In the genomic region with DNA sequence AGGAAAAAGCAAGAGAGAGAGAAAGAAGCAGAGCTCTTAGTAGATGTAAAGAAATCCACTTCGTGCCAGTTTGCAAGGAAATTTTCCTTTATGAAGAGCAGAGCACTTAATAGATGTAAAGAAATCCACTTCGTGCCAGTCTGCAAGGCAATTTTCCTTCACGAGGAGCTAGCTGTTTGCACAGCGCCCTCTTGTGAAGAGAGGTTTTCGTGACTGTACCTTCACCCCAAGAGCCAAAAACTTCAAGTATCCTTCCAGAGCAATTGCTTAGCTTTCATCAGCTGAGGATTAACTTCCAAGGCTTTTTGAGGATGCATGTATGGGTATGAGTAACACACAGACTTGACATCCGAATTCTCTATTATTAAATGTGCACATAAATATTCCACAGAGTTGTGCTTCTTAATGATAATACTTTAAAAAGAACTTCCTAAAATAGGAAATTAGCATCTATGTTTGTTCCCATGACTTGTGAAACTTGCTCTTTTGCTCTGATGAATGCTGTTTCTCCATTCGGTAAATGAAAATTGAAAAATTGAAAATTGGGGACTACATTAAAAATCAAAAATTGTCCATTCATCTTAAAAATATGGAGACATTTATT, we compare ENCODE assay signal across 9 cellular contexts.
DNase-seq lines count a peak whose midpoint lies in the region; ATAC-seq and TF ChIP-seq lines count a peak whose summit lies in the region.
"Had no signal": no experiment of that assay in that cellular context is flagged by ENCODE, and none has a peak within 500 bp of the region (broad histone marks: within the 10 kb centered on the region; RNA-seq: fewer than 3 reads in every experiment).

No MANE protein-coding gene starts in this region.

- no peaks in the 10 kb centered on the region for H3K23me2 ChIP-seq in H9 (ENCODE audit: insufficient read length, low read depth, low read length, poor library complexity, severe bottlenecking)

- no peak overlapping the region for H3K23ac ChIP-seq in H9 (ENCODE audit: insufficient read length, low read depth, low read length)

- H3K36me3 Mint-ChIP-seq in H9 (ENCODE audit: insufficient read depth in 1 of 3, low read depth in 3 of 3): 0 out of 7 replicates have a peak, but pooled peaks cover 0 to 1% (median 0%) of the 10 kb centered on the region in 3 experiments

- no peak overlapping the region for H4K5ac ChIP-seq in H9 (ENCODE audit: insufficient read length, low read depth, low read length)

- H2BK15ac ChIP-seq in H9 (ENCODE audit: low read depth, low read length): no peak overlapping the region

- no peak overlapping the region for H3K27ac Mint-ChIP-seq in H9

- TF ChIP-seq POLR2A in vagina (IDR thresholded peaks at IDR 0.05): no peak

- H4K91ac ChIP-seq in H9 (ENCODE audit: insufficient read length, low read depth, low read length): no peak overlapping the region

- H4K20me1 ChIP-seq in H9 (ENCODE audit: control insufficient read depth, insufficient read depth, insufficient read length): no peaks in the 10 kb centered on the region

- H3K27me3 Mint-ChIP-seq in H9 (ENCODE audit: low read depth): peaks cover 2% of the 10 kb centered on the region; the same call in 1 of the 2 replicates

- H3K18ac ChIP-seq in H9 (ENCODE audit: insufficient read length, low read depth, low read length): no peak overlapping the region

- H3K27me3 ChIP-seq in H9 (ENCODE audit: insufficient read depth, low read length) (no peaks in the 10 kb centered on the region; the same call in 1 of the 2 replicates), vagina (no peaks in the 10 kb centered on the region)
- H3K27me3 ChIP-seq: suprapubic skin had no signal

- TF ChIP-seq CTCF in H9 (conservative IDR thresholded peaks at IDR 0.05) (peak; percentile 85), fibroblast of the aortic adventitia (IDR thresholded peaks at IDR 0.05; ENCODE audit: insufficient read depth, low read length) (peak; percentile 79), vagina (IDR thresholded peaks at IDR 0.05) (peak; percentile 21 to 80 (median 59))

- no peak overlapping the region for H3K4me2 ChIP-seq in H9 (ENCODE audit: insufficient read depth, insufficient read length, low read length)

- H3K79me2 ChIP-seq in H9 (ENCODE audit: insufficient read depth, low read length): no peaks in the 10 kb centered on the region

- DNase-seq in DMS 273 (lab: John Stamatoyannopoulos, UW; ENCODE audit: unreplicated experiment) (peak; percentile 90), H9 (peak; percentile 56), NCI-H748 treated with DMSO at 0.1 percent for 48 hours (lab: John Stamatoyannopoulos, UW) (peak; percentile 26), activated T-cell treated with anti-CD3 and anti-CD28 coated beads for 1 hour (ENCODE audit: low read depth) (peak; percentile 24), fibroblast of the aortic adventitia (ENCODE audit: low read depth) (peak; percentile 77), non-pigmented ciliary epithelial cell (ENCODE audit: low read depth) (peak; percentile 45), vagina (ENCODE audit: extremely low spot score in 2 of 2) (no peak)

- H3K27ac ChIP-seq in H9 (ENCODE audit: insufficient read length, low read depth, low read length): no peak overlapping the region
- no peak overlapping the region for H3K27ac ChIP-seq in vagina
- H3K27ac ChIP-seq: suprapubic skin had no signal

- no peak overlapping the region for H2BK12ac ChIP-seq in H9 (ENCODE audit: insufficient read length, low read depth, low read length)

- no peak for ATAC-seq in GM18511 (IDR thresholded peaks at IDR 0.05; ENCODE audit: unreplicated experiment)

- no CpG with 5 or more reads among the region's 7 CpGs for WGBS in H9 (ENCODE audit: extremely low coverage, insufficient read length, low lambda C conversion rate)

- no peak overlapping the region for H2BK20ac ChIP-seq in H9 (ENCODE audit: low read depth, low read length, poor library complexity, severe bottlenecking)

- H3K4me1 ChIP-seq in H9 (ENCODE audit: insufficient read depth, low read length) (no peaks in the 10 kb centered on the region; the same call in 1 of the 2 replicates), vagina (no peaks in the 10 kb centered on the region)
- H3K4me1 ChIP-seq: suprapubic skin had no signal

- no peak overlapping the region for H3K14ac ChIP-seq in H9 (ENCODE audit: insufficient read depth, low read length)

- H3K56ac ChIP-seq in H9 (ENCODE audit: insufficient read length, low read depth, low read length): no peak overlapping the region

- no peaks in the 10 kb centered on the region for H3K36me3 ChIP-seq in vagina
- H3K36me3 ChIP-seq: suprapubic skin had no signal

- H2AFZ ChIP-seq in H9 (ENCODE audit: low read length): no peak overlapping the region

- intact Hi-C loops in vagina (cut with DNase I): loop anchor here (5.0 kb wide), 1 partner anchor 181 kb away; no protein-coding TSS in a partner anchor

- no peak overlapping the region for H2BK120ac ChIP-seq in H9 (ENCODE audit: low read depth, low read length, poor library complexity, severe bottlenecking)

- no peak overlapping the region for H3K9ac ChIP-seq in H9 (ENCODE audit: extremely low read depth, insufficient read length, low read length)

- no peaks in the 10 kb centered on the region; a peak in 1 of 5 replicates for H3K9me3 Mint-ChIP-seq in H9

- no peak overlapping the region for H3K4me3 Mint-ChIP-seq in H9

- no peak overlapping the region for H3T11ph ChIP-seq in H9 (ENCODE audit: low read length)

- no peak overlapping the region for H4K8ac ChIP-seq in H9 (replicated peaks; ENCODE audit: insufficient read length, low read depth, low read length)

- H2AK5ac ChIP-seq in H9 (ENCODE audit: insufficient read length, low read length): no peak overlapping the region

- H3K9me3 ChIP-seq in H9 (ENCODE audit: control insufficient read depth, low read depth, low read length) (no peaks in the 10 kb centered on the region), vagina (no peaks in the 10 kb centered on the region)
- H3K9me3 ChIP-seq: suprapubic skin had no signal

- peaks cover 3 to 7% of the 10 kb centered on the region in 2 experiments for H3K4me1 Mint-ChIP-seq in H9

- no peak overlapping the region for H2BK5ac ChIP-seq in H9 (ENCODE audit: insufficient read length, low read length)

- no peak overlapping the region for H3K4ac ChIP-seq in H9 (ENCODE audit: low read depth, low read length)

- H3K79me1 ChIP-seq in H9 (ENCODE audit: insufficient read depth, low read depth, low read length, poor library complexity, severe bottlenecking): no peaks in the 10 kb centered on the region

- H3K4me3 ChIP-seq in fibroblast of the aortic adventitia (ENCODE audit: low read depth, low read length) (no peak overlapping the region), vagina (no peak overlapping the region)
- H3K4me3 ChIP-seq: suprapubic skin had no signal

Comparison
In these comparisons a context has a peak if more than half of its experiments do, and no peak if none do; other contexts are left out.
1. DNase-seq: peak in DMS 273 (single experiment), H9 (single experiment), NCI-H748 treated with DMSO at 0.1 percent for 48 hours (single experiment), activated T-cell treated with anti-CD3 and anti-CD28 coated beads for 1 hour (single experiment), fibroblast of the aortic adventitia (single experiment) and non-pigmented ciliary epithelial cell (single experiment); none in vagina (0 of 2).
2. Peak in every context shown above with its lines, with median percentiles within 50 percentile points of each other: CTCF ChIP-seq.